12 cellular contexts compared by ENCODE assay signal in genomic region chr16:4915226-4915761, GRCh38. TPM values are rescaled to one million over a fixed set of nuclear protein-coding genes. Genes with fewer than 3 reads are reported as not detected.
DNase-seq lines count a peak whose midpoint lies in the region; ATAC-seq and TF ChIP-seq lines count a peak whose summit lies in the region.
"Had no signal": no experiment of that assay in that cellular context is flagged by ENCODE, and none has a peak within 500 bp of the region (broad histone marks: within the 10 kb centered on the region; RNA-seq: fewer than 3 reads in every experiment).

No MANE protein-coding gene starts in this region.

- CTCF ChIA-PET in RWPE1 (lab: Yijun Ruan, JAX): interaction anchor here (1.5 kb wide), 1 partner anchor 41 kb away, joined by 4 read pairs; no protein-coding TSS in a partner anchor

- no peaks in the 10 kb centered on the region for H3K27me3 ChIP-seq in right cardiac atrium (ENCODE audit: control insufficient read depth, insufficient read depth)

- ATAC-seq in right cardiac atrium: no peak
- ATAC-seq: activated CD8-positive, alpha-beta T cell treated with anti-CD3 and anti-CD28 coated beads for 36 hours had no signal

- intact Hi-C loops in right cardiac atrium (cut with DNase I): no loop called here

- no peaks in the 10 kb centered on the region for H3K4me1 ChIP-seq in right cardiac atrium (ENCODE audit: control insufficient read depth, insufficient read depth, low read length)

- H3K27ac ChIP-seq in RWPE1 (peak overlapping the region; percentile 72), right cardiac atrium (ENCODE audit: low read length) (no peak overlapping the region)

- TF ChIP-seq CTCF in RWPE1 (conservative IDR thresholded peaks at IDR 0.05; ENCODE audit: low read depth): no peak

- no peaks in the 10 kb centered on the region for H3K9me3 ChIP-seq in right cardiac atrium (ENCODE audit: control insufficient read depth, low read length)

- WGBS in right cardiac atrium: 79% methylated on average over 11 of the region's 11 CpGs

- peak; percentile 58 for DNase-seq in GM04504 (ENCODE audit: low read depth)
- no peak for DNase-seq in RWPE1 (ENCODE audit: low spot score)
- peak; percentile 96 for DNase-seq in fibroblast of gingiva (ENCODE audit: low read depth)
- peak; percentile 82 for DNase-seq in smooth muscle cell of the brain vasculature (ENCODE audit: low read depth, low spot score)
- DNase-seq in T-helper 9 cell: no peak
- no peak for DNase-seq in right cardiac atrium
- no peak for DNase-seq in activated CD8-positive, alpha-beta memory T cell treated with anti-CD3 and anti-CD28 coated beads for 24 hours
- DNase-seq: activated CD8-positive, alpha-beta T cell treated with anti-CD3 and anti-CD28 coated beads for 36 hours; NCI-H1048; NCI-H526 treated with DMSO at 0.1 percent for 48 hours; occipital lobe; stimulated activated CD4-positive, alpha-beta T cell treated with anti-CD3 and anti-CD28 coated beads, Interleukin-2, amount 100 ng/mL, for 48 hours had no signal

- POLR2A ChIA-PET in RWPE1 (lab: Yijun Ruan, JAX; ENCODE audit: low non-redundant PET): interaction anchor here (0.5 kb wide), 1 partner anchor 18 kb away, joined by 17 read pairs; no protein-coding TSS in a partner anchor

- no peak overlapping the region for H3K4me3 ChIP-seq in right cardiac atrium (ENCODE audit: low read length)

RNA-seq across cellular contexts. Expression of gene PPL, which starts 21.7 kb away (rescaled TPM):
- total RNA-seq in right cardiac atrium: 10 to 100 TPM in 2 of 4 donors, 1 to 10 TPM in 2; 3.9 to 19.1 (median 8.4) TPM
- 5.0 TPM for polyA plus RNA-seq in right cardiac atrium

RNA-seq across cellular contexts. Expression of gene SEC14L5, which starts 42.8 kb away (rescaled TPM):
- 1 to 10 TPM in 3 of 4 donors, under 1 TPM in 1; 0.57 to 3.8 (median 2.1) TPM for total RNA-seq in right cardiac atrium
- polyA plus RNA-seq in right cardiac atrium: 1.4 TPM

Comparison
In these comparisons a context has a peak if more than half of its experiments do, and no peak if none do; other contexts are left out.
1. DNase-seq: peak in GM04504 (single experiment), fibroblast of gingiva (single experiment) and smooth muscle cell of the brain vasculature (single experiment); none in RWPE1 (single experiment), T-helper 9 cell (single experiment), right cardiac atrium (0 of 3) and activated CD8-positive, alpha-beta memory T cell treated with anti-CD3 and anti-CD28 coated beads for 24 hours (single experiment).